In genomic region chr16:86133847-86134375, GRCh38 we compare ENCODE assay signal across 29 cellular contexts.
"Had no signal": no experiment of that assay in that cellular context is flagged by ENCODE, and none has a peak within 500 bp of the region (broad histone marks: within the 10 kb centered on the region; RNA-seq: fewer than 3 reads in every experiment).

No MANE protein-coding gene starts in this region.

- H3K4me3 ChIP-seq: ascending aorta, Peyer's patch had no signal

- ATAC-seq: activated CD8-positive, alpha-beta T cell treated with anti-CD3 and anti-CD28 coated beads, Interleukin-2, amount 10 ng/mL, durations not matched to agents 7 days and 5 days; PC-3; SK-N-SH treated with all-trans-retinoic acid at 6 μM for 48 hours had no signal

- H3K27me3 Mint-ChIP-seq: activated CD4-positive, alpha-beta T cell treated with anti-CD3 and anti-CD28 coated beads, Interleukin-2, amount 10 ng/mL, durations not matched to agents 24 days and 14 days had no signal

- H3K4me1 ChIP-seq: ascending aorta, Peyer's patch had no signal

- H3K4me1 Mint-ChIP-seq: activated CD4-positive, alpha-beta T cell treated with anti-CD3 and anti-CD28 coated beads, Interleukin-2, amount 10 ng/mL, durations not matched to agents 24 days and 14 days; activated naive CD4-positive, alpha-beta T cell treated with anti-CD3 and anti-CD28 coated beads, Interleukin-2, amount 50 U/mL, for 24 hours; activated naive CD8-positive, alpha-beta T cell treated with anti-CD3 and anti-CD28 coated beads, Interleukin-2, amount 10 ng/mL, durations not matched to agents 7 days and 5 days had no signal

- DNase-seq: activated CD4-positive, alpha-beta T cell treated with anti-CD3 and anti-CD28 coated beads, Interleukin-2, amount 10 ng/mL, durations not matched to agents 24 days and 14 days; activated CD4-positive, alpha-beta T cell treated with anti-CD3 and anti-CD28 coated beads, Interleukin-2, amount 50 U/mL, for 4 hours; activated CD4-positive, CD25-positive, alpha-beta regulatory T cell; activated CD8-positive, alpha-beta T cell treated with anti-CD3 and anti-CD28 coated beads, Interleukin-2, amount 10 ng/mL, durations not matched to agents 7 days and 5 days; activated gamma-delta T cell; activated naive CD4-positive, alpha-beta T cell treated with Interleukin-2 at 50 U/mL for 16 hours; activated naive CD8-positive, alpha-beta T cell treated with anti-CD3 and anti-CD28 coated beads, Interleukin-2, amount 10 ng/mL, durations not matched to agents 7 days and 5 days; activated T-cell treated with anti-CD3 and anti-CD28 coated beads, Interleukin-2, amount 50 U/mL, for 24 hours; amygdala; cerebellar nuclear complex; Karpas-422; NCI-H1105 treated with DMSO at 0.1 percent for 48 hours; NCI-H1436 treated with DMSO at 0.1 percent for 48 hours; NCI-H187 treated with DMSO at 0.1 percent for 48 hours; NCI-H2081; NCI-H510A; NCI-H526; NCI-H748 treated with DMSO at 0.1 percent for 48 hours; NK-92 treated with Interleukin-12 subunit alpha and Interleukin-12 subunit beta, amount 100 ng/mL, for 24 hours; PC-3; Peyer's patch; RPMI8226; SHP77 treated with DMSO at 0.1 percent for 48 hours; T1000; WERI-Rb-1 had no signal

- H3K36me3 ChIP-seq: ascending aorta, Peyer's patch, WERI-Rb-1 had no signal

- H3K27me3 ChIP-seq: ascending aorta, Peyer's patch had no signal

- H3K27ac Mint-ChIP-seq: activated CD4-positive, alpha-beta T cell treated with anti-CD3 and anti-CD28 coated beads, Interleukin-2, amount 10 ng/mL, durations not matched to agents 24 days and 14 days; activated CD8-positive, alpha-beta T cell treated with anti-CD3 and anti-CD28 coated beads, Interleukin-2, amount 10 ng/mL, durations not matched to agents 7 days and 5 days; activated naive CD4-positive, alpha-beta T cell treated with anti-CD3 and anti-CD28 coated beads, Interleukin-2, amount 50 U/mL, for 24 hours; activated naive CD8-positive, alpha-beta T cell treated with anti-CD3 and anti-CD28 coated beads, Interleukin-2, amount 10 ng/mL, durations not matched to agents 7 days and 5 days; activated T-cell treated with anti-CD3 and anti-CD28 coated beads, Interleukin-2, amount 50 U/mL, for 24 hours; activated T-helper 2 cell treated with anti-CD3 and anti-CD28 coated beads, Interferon-gamma antibody, Interleukin-2, Interleukin-4, amounts not matched to agents 10 μg/mL and 5 μg/mL and 100 μg/mL, durations not matched to agents 14 hours and 24 hours and 36 hours had no signal

- H3K9me3 ChIP-seq: ascending aorta, Peyer's patch had no signal

- H3K4me3 Mint-ChIP-seq: activated CD4-positive, alpha-beta T cell treated with anti-CD3 and anti-CD28 coated beads, Interleukin-2, amount 10 ng/mL, durations not matched to agents 24 days and 14 days; activated CD8-positive, alpha-beta T cell treated with anti-CD3 and anti-CD28 coated beads, Interleukin-2, amount 10 ng/mL, durations not matched to agents 7 days and 5 days; activated naive CD4-positive, alpha-beta T cell treated with anti-CD3 and anti-CD28 coated beads, Interleukin-2, amount 50 U/mL, for 24 hours; activated naive CD8-positive, alpha-beta T cell treated with anti-CD3 and anti-CD28 coated beads, Interleukin-2, amount 10 ng/mL, durations not matched to agents 7 days and 5 days; activated T-cell treated with anti-CD3 and anti-CD28 coated beads, Interleukin-2, amount 50 U/mL, for 24 hours had no signal

- H3K36me3 Mint-ChIP-seq: activated naive CD4-positive, alpha-beta T cell treated with anti-CD3 and anti-CD28 coated beads, Interleukin-2, amount 50 U/mL, for 24 hours; activated naive CD8-positive, alpha-beta T cell treated with anti-CD3 and anti-CD28 coated beads, Interleukin-2, amount 10 ng/mL, durations not matched to agents 7 days and 5 days had no signal

- H3K27ac ChIP-seq: ascending aorta, Peyer's patch, WERI-Rb-1 had no signal

- H3K9me3 Mint-ChIP-seq: activated CD4-positive, alpha-beta T cell treated with anti-CD3 and anti-CD28 coated beads, Interleukin-2, amount 10 ng/mL, durations not matched to agents 24 days and 14 days; activated naive CD4-positive, alpha-beta T cell treated with anti-CD3 and anti-CD28 coated beads, Interleukin-2, amount 50 U/mL, for 24 hours; activated naive CD8-positive, alpha-beta T cell treated with anti-CD3 and anti-CD28 coated beads, Interleukin-2, amount 10 ng/mL, durations not matched to agents 7 days and 5 days; activated T-cell treated with anti-CD3 and anti-CD28 coated beads, Interleukin-2, amount 50 U/mL, for 24 hours; activated T-helper 2 cell treated with anti-CD3 and anti-CD28 coated beads, Interferon-gamma antibody, Interleukin-2, Interleukin-4, amounts not matched to agents 10 μg/mL and 5 μg/mL and 100 μg/mL, durations not matched to agents 14 hours and 24 hours and 36 hours had no signal
